14 cellular contexts compared by ENCODE assay signal in genomic region chr1:202046227-202046626, GRCh38. TPM values are rescaled to one million over a fixed set of nuclear protein-coding genes. Genes with fewer than 3 reads are reported as not detected.
DNase-seq lines count a peak whose midpoint lies in the region; ATAC-seq and TF ChIP-seq lines count a peak whose summit lies in the region.
"Had no signal": no experiment of that assay in that cellular context is flagged by ENCODE, and none has a peak within 500 bp of the region (broad histone marks: within the 10 kb centered on the region; RNA-seq: fewer than 3 reads in every experiment).

No MANE protein-coding gene starts in this region.

- H3K27me3 ChIP-seq in body of pancreas: no peaks in the 10 kb centered on the region
- no peaks in the 10 kb centered on the region for H3K27me3 ChIP-seq in effector memory CD4-positive, alpha-beta T cell (replicated peaks; ENCODE audit: control insufficient read depth, insufficient read depth, low read length, poor library complexity, severe bottlenecking)
- H3K27me3 ChIP-seq in ascending aorta: no peaks in the 10 kb centered on the region

- H3K4me1 ChIP-seq in body of pancreas: peaks cover 76% of the 10 kb centered on the region
- peaks cover 44% of the 10 kb centered on the region for H3K4me1 ChIP-seq in mucosa of descending colon (ENCODE audit: low read depth)
- no peaks in the 10 kb centered on the region for H3K4me1 ChIP-seq in effector memory CD4-positive, alpha-beta T cell (ENCODE audit: control insufficient read depth, insufficient read depth, low read length, poor library complexity, severe bottlenecking)
- H3K4me1 ChIP-seq in ascending aorta: no peaks in the 10 kb centered on the region

- DNase-seq in Calu3 (peak; percentile 98), NCI-H2107 (lab: John Stamatoyannopoulos, UW) (peak; percentile 81), body of pancreas (peak; percentile 94 to 97 (median 97)), mucosa of descending colon (peak; percentile 94 to 95 (median 94)), glutamatergic neuron (no peak), ascending aorta (ENCODE audit: low spot score in 2 of 2) (no peak)
- no peak for DNase-seq in central memory CD4-positive, alpha-beta T cell
- DNase-seq in effector memory CD4-positive, alpha-beta T cell: no peak
- DNase-seq: activated T-cell treated with anti-CD3 and anti-CD28 coated beads, Interleukin-2, amount 50 U/mL, for 1 hour; Kasumi-1; stimulated activated CD4-positive, alpha-beta T cell treated with anti-CD3 and anti-CD28 coated beads, Interleukin-15, amount 100 ng/mL, for 24 hours had no signal

- H3K36me3 Mint-ChIP-seq in Calu3 (ENCODE audit: insufficient read depth, unreplicated experiment): peaks cover 30% of the 10 kb centered on the region
- no peaks in the 10 kb centered on the region for H3K36me3 Mint-ChIP-seq in glutamatergic neuron (ENCODE audit: unreplicated experiment)

- CTCF ChIA-PET in Calu3 (lab: Charles Lee): interaction anchor here (0.6 to 2.4 kb wide), 17 partner anchors 11 to 73 kb away, joined by 3 to 28 read pairs (median 6); partner anchors contain the start of gene ELF3

- no TSS peak for BruUV-seq in Calu3 (replicated peaks; lab: Mats Ljungman, UMichigan)

- H3K4me3 Mint-ChIP-seq in Calu3 (ENCODE audit: low read depth, unreplicated experiment) (peak overlapping the region; percentile 57), glutamatergic neuron (ENCODE audit: unreplicated experiment) (no peak overlapping the region)
- H3K4me3 Mint-ChIP-seq: B cell, GM23338, neural crest cell had no signal

- peaks cover 83% of the 10 kb centered on the region for H3K4me1 Mint-ChIP-seq in Calu3 (ENCODE audit: low read depth, unreplicated experiment)
- no peaks in the 10 kb centered on the region for H3K4me1 Mint-ChIP-seq in glutamatergic neuron (ENCODE audit: low read depth, unreplicated experiment)
- H3K4me1 Mint-ChIP-seq: B cell, GM23338 had no signal

- H3K9me3 ChIP-seq in body of pancreas: no peaks in the 10 kb centered on the region
- no peaks in the 10 kb centered on the region for H3K9me3 ChIP-seq in mucosa of descending colon
- no peaks in the 10 kb centered on the region for H3K9me3 ChIP-seq in effector memory CD4-positive, alpha-beta T cell (ENCODE audit: control insufficient read depth, low read length)
- no peaks in the 10 kb centered on the region for H3K9me3 ChIP-seq in ascending aorta

- TF ChIP-seq CTCF in Calu3 (IDR thresholded peaks at IDR 0.05; ENCODE audit: unreplicated experiment) (no peak), body of pancreas (IDR thresholded peaks at IDR 0.05) (peak in 3 of 7 experiments; percentile 11 to 22 (median 18)), mucosa of descending colon (IDR thresholded peaks at IDR 0.05) (no peak), glutamatergic neuron (IDR thresholded peaks at IDR 0.05; ENCODE audit: partially characterized antibody, unreplicated experiment) (no peak), ascending aorta (IDR thresholded peaks at IDR 0.05) (no peak)

- peaks cover 4% of the 10 kb centered on the region for H3K9me3 Mint-ChIP-seq in Calu3 (ENCODE audit: low read depth, unreplicated experiment)
- H3K9me3 Mint-ChIP-seq in glutamatergic neuron (ENCODE audit: unreplicated experiment): peaks cover 2% of the 10 kb centered on the region
- H3K9me3 Mint-ChIP-seq: GM23338 had no signal

- intact Hi-C loops in Calu3 (cut with micrococcal nuclease; ENCODE audit: unreplicated experiment) (loop anchor here (1.0 to 2.0 kb wide), 4 partner anchors 28 to 61 kb away; no protein-coding TSS in a partner anchor), body of pancreas (cut with DNase I) (no loop called here), mucosa of descending colon (cut with DNase I, micrococcal nuclease) (no loop called here), ascending aorta (cut with DNase I) (no loop called here)

- H3K36me3 ChIP-seq in body of pancreas (replicated peaks in 1 of 2; ENCODE audit: insufficient read depth in 1 of 2, low read depth in 2 of 2) (no peaks in the 10 kb centered on the region), mucosa of descending colon (ENCODE audit: low read depth) (no peaks in the 10 kb centered on the region), ascending aorta (no peaks in the 10 kb centered on the region)
- H3K36me3 ChIP-seq in effector memory CD4-positive, alpha-beta T cell (ENCODE audit: control insufficient read depth, insufficient read depth, low read length): no peaks in the 10 kb centered on the region

- peak overlapping the region; percentile 99 for H3K27ac Mint-ChIP-seq in Calu3 (ENCODE audit: unreplicated experiment)
- H3K27ac Mint-ChIP-seq in glutamatergic neuron (ENCODE audit: unreplicated experiment): no peak overlapping the region
- H3K27ac Mint-ChIP-seq: B cell, GM23338 had no signal

- H3K27ac ChIP-seq in body of pancreas (peak overlapping the region; percentile 79 to 97 (median 92)), ascending aorta (no peak overlapping the region)
- no peak overlapping the region for H3K27ac ChIP-seq in effector memory CD4-positive, alpha-beta T cell (ENCODE audit: insufficient read depth, low read length, poor library complexity, severe bottlenecking)

- ATAC-seq in body of pancreas: peak; percentile 95
- ATAC-seq in mucosa of descending colon: peak; percentile 77
- ATAC-seq: GM23338 had no signal

- no peak overlapping the region for H3K4me3 ChIP-seq in body of pancreas
- H3K4me3 ChIP-seq in mucosa of descending colon: no peak overlapping the region
- H3K4me3 ChIP-seq in effector memory CD4-positive, alpha-beta T cell (ENCODE audit: insufficient read depth, low read depth, low read length, poor library complexity, severe bottlenecking): no peak overlapping the region
- H3K4me3 ChIP-seq in ascending aorta: no peak overlapping the region
- H3K4me3 ChIP-seq: GM23338 had no signal

- 8% methylated on average over 3 of the region's 3 CpGs; no CpG with 5 or more reads in 1 of the 2 donors for whole genome bisulfite sequencing in body of pancreas, 2 donors

- peak in 2 of 3 donors; percentile 57 to 61 for TF ChIP-seq POLR2A in body of pancreas (IDR thresholded peaks at IDR 0.05)

- no peaks in the 10 kb centered on the region for H3K27me3 Mint-ChIP-seq in Calu3 (ENCODE audit: unreplicated experiment)
- peaks cover 5% of the 10 kb centered on the region for H3K27me3 Mint-ChIP-seq in glutamatergic neuron (ENCODE audit: unreplicated experiment)

RNA-seq across cellular contexts. Expression of gene ELF3, which starts 35.8 kb away (rescaled TPM):
- total RNA-seq in Calu3 (2022) (830 and 907 TPM in 2 replicates), body of pancreas (100 to 1,000 TPM in 1 of 2 donors, 10 to 100 TPM in 1; 93.7 to 293 TPM), mucosa of descending colon (1,000 to 10,000 TPM in 2 of 3 donors, 100 to 1,000 TPM in 1; 623 to 1,741 (median 1,105) TPM), glutamatergic neuron (ENCODE audit: unreplicated experiment) (0.96 TPM), ascending aorta (0.96 TPM)

Comparison
In these comparisons a context has a peak if more than half of its experiments do, and no peak if none do; other contexts are left out.
1. DNase-seq: peak in Calu3 (single experiment), NCI-H2107 (single experiment), body of pancreas (4 of 4) and mucosa of descending colon (3 of 3); none in central memory CD4-positive, alpha-beta T cell (single experiment), glutamatergic neuron (single experiment), effector memory CD4-positive, alpha-beta T cell (0 of 3) and ascending aorta (0 of 2).
2. H3K27ac ChIP-seq: peak in body of pancreas (4 of 4); none in effector memory CD4-positive, alpha-beta T cell (single experiment) and ascending aorta (0 of 2).
3. RNA of gene ELF3, which starts 35.8 kb away (total RNA-seq): 623 to 1,741 TPM in mucosa of descending colon, 830 to 907 TPM in Calu3 and 93.7 to 293 TPM in body of pancreas; 0.96 TPM in ascending aorta (single experiment) and 0.96 TPM in glutamatergic neuron (single experiment); every median in the first group is over 10 times any median in the second.